In the genomic region with DNA sequence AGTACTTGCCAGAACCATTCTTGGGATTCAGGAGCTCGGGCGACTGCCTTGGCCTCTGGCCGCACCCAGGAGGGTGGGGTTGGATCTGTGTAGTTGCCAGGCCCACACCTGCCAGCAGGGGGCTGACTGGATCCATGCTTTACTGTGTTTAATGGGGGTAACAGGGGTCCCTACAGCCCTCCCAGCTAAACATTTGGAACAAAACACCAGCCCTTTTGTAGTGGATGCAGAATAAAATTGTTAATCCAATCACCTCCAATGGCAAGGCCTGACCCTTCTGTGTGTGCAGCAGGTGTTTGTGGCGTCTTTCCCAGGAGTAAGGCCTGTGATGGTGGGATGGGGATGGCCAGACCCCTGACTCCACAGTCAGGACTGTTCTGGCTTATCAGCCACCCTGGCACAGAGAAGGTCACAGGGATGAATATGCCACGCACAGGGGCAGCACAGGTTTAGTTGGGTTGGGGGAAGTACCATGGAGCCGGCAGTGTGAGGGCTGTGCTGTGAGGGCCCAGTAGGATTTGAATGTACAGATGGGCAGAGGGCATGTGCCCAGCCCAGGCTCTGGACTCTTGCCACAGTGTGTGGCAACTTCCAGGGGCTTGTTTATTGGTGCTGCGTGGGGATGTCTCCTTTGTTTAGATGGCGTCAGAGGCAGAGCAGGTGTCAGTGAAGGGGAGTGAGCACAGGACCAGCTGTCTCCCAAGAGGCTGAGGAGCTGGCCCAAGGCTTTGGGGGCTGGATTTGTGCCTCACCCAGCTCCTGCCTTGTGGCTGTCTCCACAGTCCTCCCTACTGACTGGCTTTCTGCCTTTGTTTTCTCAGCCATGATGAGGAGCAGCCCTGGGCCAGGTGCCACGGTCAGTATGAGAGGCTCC, we compare ENCODE assay signal across 8 cellular contexts. TPM values are rescaled to one million over a fixed set of nuclear protein-coding genes. Genes with fewer than 3 reads are reported as not detected.
DNase-seq lines count a peak whose midpoint lies in the region; ATAC-seq, FAIRE-seq and TF ChIP-seq lines count a peak whose summit lies in the region.

No MANE protein-coding gene starts in this region.

- peaks cover 31 to 40% (median 37%) of the 10 kb centered on the region in 3 donors for H3K4me1 ChIP-seq in pancreas

- 17 to 19% methylated on average over 9 of the region's 9 CpGs for WGBS in pancreas, 2 donors

- no peaks in the 10 kb centered on the region for H3K27me3 ChIP-seq in pancreas

- TF ChIP-seq CTCF in pancreas (IDR thresholded peaks at IDR 0.05) = peak; percentile 39 to 63 (median 52)

- peak; percentile 65 for ATAC-seq in Right ventricle myocardium inferior
- peak; percentile 47 to 68 (median 58) for ATAC-seq in pancreas

- H3K4me3 ChIP-seq in pancreas = no peak overlapping the region

- DNase-seq in Right ventricle myocardium inferior (ENCODE audit: missing footprints) (no peak), cardiac septum (ENCODE audit: low spot score) (no peak), NCI-H69 (lab: John Stamatoyannopoulos, UW) (peak; percentile 50), glomerular visceral epithelial cell (ENCODE audit: extremely low spot score) (peak; percentile 20), pancreas (peak; percentile 70 to 85 (median 77)), RKO (ENCODE audit: low spot score) (no peak), H4 (ENCODE audit: low spot score) (no peak)
- DNase-seq in activated naive CD4-positive, alpha-beta T cell treated with anti-CD3 and anti-CD28 coated beads, Interleukin-2, amount 50 U/mL, for 16 hours = peak; percentile 56

- peak overlapping the region; percentile 79 to 89 (median 86) for H3K27ac ChIP-seq in pancreas

- intact Hi-C loops in Right ventricle myocardium inferior (cut with DNase I) (no loop called here), cardiac septum (cut with DNase I) (no loop called here), pancreas (cut with DNase I) (no loop called here)

- FAIRE-seq in pancreas (lab: Jason Lieb, UNC) = no peak

- H3K36me3 ChIP-seq in pancreas = peaks cover 9 to 57% (median 32%) of the 10 kb centered on the region in 3 donors

- H3K9me3 ChIP-seq in pancreas = no peaks in the 10 kb centered on the region

RNA-seq across cellular contexts. Expression of a gene that starts 22.2 kb away (rescaled TPM):
- total RNA-seq in Right ventricle myocardium inferior (126 TPM), cardiac septum (130 TPM), pancreas (10 to 100 TPM; 64.1 to 99.2 (median 84.9) TPM)
- 10 to 100 TPM; 44.8 to 60.8 TPM for polyA plus RNA-seq in pancreas
- total RNA-seq in H4 (2014; rRNA removed; shearing (Covaris generic)) = 42.0 and 57.2 TPM in 2 replicates

RNA-seq across cellular contexts. Expression of a gene that starts 27.8 kb away (rescaled TPM):
- total RNA-seq in Right ventricle myocardium inferior = 26.8 TPM
- total RNA-seq in cardiac septum = 34.3 TPM
- 10 to 100 TPM; 20.2 to 35.4 (median 28.3) TPM for total RNA-seq in pancreas
- polyA plus RNA-seq in pancreas = 10 to 100 TPM; 14.7 to 36.0 TPM
- 12.1 and 12.9 TPM in 2 replicates for total RNA-seq in H4 (2014; rRNA removed; shearing (Covaris generic))

RNA-seq across cellular contexts. Expression of a gene that starts 32.8 kb away (rescaled TPM):
- total RNA-seq in Right ventricle myocardium inferior (17.5 TPM), cardiac septum (24.0 TPM), pancreas (10 to 100 TPM; 16.6 to 32.3 (median 22.2) TPM)
- polyA plus RNA-seq in pancreas = 10 to 100 TPM; 10.9 to 16.8 TPM
- 40.7 and 52.1 TPM in 2 replicates for total RNA-seq in H4 (2014; rRNA removed; shearing (Covaris generic))

RNA-seq across cellular contexts. Expression of a gene that starts 51.8 kb away (rescaled TPM):
- 66.3 TPM for total RNA-seq in Right ventricle myocardium inferior
- 55.7 TPM for total RNA-seq in cardiac septum
- total RNA-seq in pancreas = 10 to 100 TPM; 21.2 to 35.8 (median 30.9) TPM
- 10 to 100 TPM; 11.6 to 18.6 TPM for polyA plus RNA-seq in pancreas
- 90.7 and 97.3 TPM in 2 replicates for total RNA-seq in H4 (2014; rRNA removed; shearing (Covaris generic))

Comparison
In these comparisons a context has a peak if more than half of its experiments do, and no peak if none do; other contexts are left out.
1. DNase-seq: peak in NCI-H69 (single experiment), activated naive CD4-positive, alpha-beta T cell treated with anti-CD3 and anti-CD28 coated beads, Interleukin-2, amount 50 U/mL, for 16 hours (single experiment), glomerular visceral epithelial cell (single experiment) and pancreas (6 of 6); none in Right ventricle myocardium inferior (single experiment), cardiac septum (single experiment), RKO (single experiment) and H4 (single experiment).